Comparison of ENCODE assay signal across 1 cellular context in genomic region chr1:203135636-203136305, GRCh38.
TF ChIP-seq lines count a peak whose summit lies in the region.

No MANE protein-coding gene starts in this region.

TF ChIP-seq in GM12878, 131 proteins besides CTCF, POLR2A, EP300 and RAD21:
- TF ChIP-seq SPI1 (IDR thresholded peaks at IDR 0.05; ENCODE audit: borderline replicate concordance, insufficient read depth, low read depth, low read length) (peak; percentile 42; the same call in 1 of the 2 replicates), NFXL1 (IDR thresholded peaks at IDR 0.05; ENCODE audit: borderline replicate concordance) (no peak)
TF ChIP-seq in GM12878: peak in this region for 1.
